ENCODE assay signal across 8 cellular contexts in genomic region chr1:169794530-169795416, GRCh38.
A peak's percentile ranks its signal among the peaks of the same experiment; 100 is the strongest.
DNase-seq lines count a peak whose midpoint lies in the region; ATAC-seq and TF ChIP-seq lines count a peak whose summit lies in the region.

Gene METTL18 (minus strand): TSS chr1:169794907. CDS start chr1:169793695, 1,212 bp downstream.

- H3K27ac ChIP-seq in OCI-LY3 (ENCODE audit: low read length), result peak within 1 kb of the TSS; percentile 92

- peak within 1 kb of the TSS; percentile 97 for H3K4me2 ChIP-seq in OCI-LY3 (ENCODE audit: low read length)

- no peaks in the 10 kb centered on the region for H3K9me3 ChIP-seq in OCI-LY3 (ENCODE audit: insufficient read depth, low read length)

- no peaks in the 10 kb centered on the region for H4K20me1 ChIP-seq in OCI-LY3 (ENCODE audit: insufficient read depth, low read length)

- H3K4me1 ChIP-seq in OCI-LY3 (ENCODE audit: low read length), result peaks cover 35% of the 10 kb centered on the region

- H3K27me3 ChIP-seq in OCI-LY3 (ENCODE audit: low read depth, low read length), result no peaks in the 10 kb centered on the region

- no peak for TF ChIP-seq CTCF in OCI-LY3 (IDR thresholded peaks at IDR 0.05; ENCODE audit: low read depth, low read length)

- H3K36me3 ChIP-seq in OCI-LY3 (replicated peaks; ENCODE audit: low read depth, low read length), result peaks cover 31% of the 10 kb centered on the region

- H2AFZ ChIP-seq in OCI-LY3 (ENCODE audit: low read depth, low read length), result peak within 1 kb of the TSS; percentile 91

- peak within 1 kb of the TSS; percentile 96 for H3K9ac ChIP-seq in OCI-LY3 (ENCODE audit: low read length)

- H3K79me2 ChIP-seq in OCI-LY3 (ENCODE audit: low read length), result peaks cover 66% of the 10 kb centered on the region

- DNase-seq in D341Med (ENCODE audit: low spot score), result peak; percentile 96
- peak; percentile 80 for DNase-seq in HuH-7 (ENCODE audit: low spot score)
- peak; percentile 92 for DNase-seq in activated CD8-positive, alpha-beta memory T cell treated with anti-CD3 and anti-CD28 coated beads, Interleukin-2, amount 50 U/mL, for 48 hours
- peak; percentile 87 for DNase-seq in epidermal melanocyte (ENCODE audit: insufficient read length, low spot score)
- DNase-seq in middle frontal gyrus (ENCODE audit: extremely low spot score, low spot score), result peak; percentile 92
- DNase-seq in stimulated activated CD8-positive, alpha-beta memory T cell treated with anti-CD3 and anti-CD28 coated beads, Interleukin-2, amount 100 ng/mL, for 48 hours (ENCODE audit: low read depth in 2 of 2), result peak; percentile 80 to 86

- ATAC-seq in GM21515 (IDR thresholded peaks at IDR 0.05; ENCODE audit: unreplicated experiment), result peak; percentile 96

- H3K4me3 ChIP-seq in OCI-LY3 (ENCODE audit: low read length), result peak within 1 kb of the TSS; percentile 89

Comparison
In these comparisons a context has a peak if more than half of its experiments do, and no peak if none do; other contexts are left out.
1. Peak in every context shown above with its lines: DNase-seq, ATAC-seq, H3K4me3 ChIP-seq and H3K27ac ChIP-seq.